In the genomic region with DNA sequence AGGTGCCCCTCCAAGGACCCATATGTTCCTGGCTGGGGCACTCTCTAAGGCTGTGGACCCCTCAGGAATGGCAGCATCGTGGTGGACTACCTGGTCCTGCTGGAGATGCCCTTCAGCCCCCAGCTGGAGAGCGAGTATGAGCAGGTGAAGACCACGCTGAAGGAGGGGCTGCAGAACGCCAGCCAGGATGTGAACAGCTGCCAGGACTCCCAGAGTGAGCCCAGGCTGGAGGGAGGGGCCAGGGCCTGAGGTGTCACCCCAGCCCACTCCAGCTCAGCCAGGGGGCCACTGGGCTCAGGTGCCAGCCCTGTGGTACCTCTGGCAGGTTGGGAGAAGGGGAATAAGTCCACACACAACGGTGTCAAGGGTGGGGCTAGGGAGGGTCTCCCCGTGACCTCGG, we compare ENCODE assay signal across 1 cellular context.
TF ChIP-seq lines count a peak whose summit lies in the region.

No MANE protein-coding gene starts in this region.

TF ChIP-seq in K562, 482 proteins besides CTCF, POLR2A, EP300 and RAD21:
- peak; percentile 33; the same call in 1 of the 2 replicates for TF ChIP-seq PHB (CRISPR knock-in tag; IDR thresholded peaks at IDR 0.05)
- TF ChIP-seq NFE2L1 (tag; IDR thresholded peaks at IDR 0.05; ENCODE audit: borderline replicate concordance, low read depth), result no peak
